ENCODE assay signal across 1 cellular context in the genomic region with DNA sequence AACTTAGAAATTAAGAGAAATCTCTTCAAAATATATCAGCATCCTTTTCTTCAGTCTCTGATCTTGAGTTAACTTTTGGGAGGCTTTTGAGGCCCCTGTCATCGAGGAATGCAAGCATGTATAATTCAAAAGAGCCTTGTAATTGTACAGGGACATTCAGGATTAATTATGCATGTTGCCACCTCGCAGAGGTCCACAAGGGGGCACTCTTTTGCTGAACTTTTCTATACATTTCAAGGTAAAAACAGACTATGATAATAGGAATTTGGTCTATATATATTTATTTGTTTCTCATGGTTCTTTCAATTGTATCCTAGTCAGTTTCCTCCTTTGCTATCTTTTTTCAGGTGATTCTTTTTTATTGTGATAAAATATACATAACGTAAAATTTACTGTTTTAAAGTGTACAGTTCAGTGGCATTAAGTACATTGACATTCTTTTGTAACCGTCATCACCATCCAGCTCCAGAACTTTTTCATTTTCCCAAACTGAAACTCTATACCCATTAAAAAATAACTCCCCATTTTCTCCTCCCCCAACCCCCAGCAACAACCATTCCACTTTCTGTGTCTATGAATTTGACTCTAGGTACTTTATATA.
TF ChIP-seq lines count a peak whose summit lies in the region.

No MANE protein-coding gene starts in this region.

TF ChIP-seq in GM23338, 12 proteins besides CTCF, POLR2A, EP300 and RAD21 (continued from another document):
- TF ChIP-seq, protein P1, sequence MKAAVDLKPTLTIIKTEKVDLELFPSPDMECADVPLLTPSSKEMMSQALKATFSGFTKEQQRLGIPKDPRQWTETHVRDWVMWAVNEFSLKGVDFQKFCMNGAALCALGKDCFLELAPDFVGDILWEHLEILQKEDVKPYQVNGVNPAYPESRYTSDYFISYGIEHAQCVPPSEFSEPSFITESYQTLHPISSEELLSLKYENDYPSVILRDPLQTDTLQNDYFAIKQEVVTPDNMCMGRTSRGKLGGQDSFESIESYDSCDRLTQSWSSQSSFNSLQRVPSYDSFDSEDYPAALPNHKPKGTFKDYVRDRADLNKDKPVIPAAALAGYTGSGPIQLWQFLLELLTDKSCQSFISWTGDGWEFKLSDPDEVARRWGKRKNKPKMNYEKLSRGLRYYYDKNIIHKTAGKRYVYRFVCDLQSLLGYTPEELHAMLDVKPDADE (IDR thresholded peaks at IDR 0.05), result no peak
